Comparison of ENCODE assay signal across 14 cellular contexts in the genomic region with DNA sequence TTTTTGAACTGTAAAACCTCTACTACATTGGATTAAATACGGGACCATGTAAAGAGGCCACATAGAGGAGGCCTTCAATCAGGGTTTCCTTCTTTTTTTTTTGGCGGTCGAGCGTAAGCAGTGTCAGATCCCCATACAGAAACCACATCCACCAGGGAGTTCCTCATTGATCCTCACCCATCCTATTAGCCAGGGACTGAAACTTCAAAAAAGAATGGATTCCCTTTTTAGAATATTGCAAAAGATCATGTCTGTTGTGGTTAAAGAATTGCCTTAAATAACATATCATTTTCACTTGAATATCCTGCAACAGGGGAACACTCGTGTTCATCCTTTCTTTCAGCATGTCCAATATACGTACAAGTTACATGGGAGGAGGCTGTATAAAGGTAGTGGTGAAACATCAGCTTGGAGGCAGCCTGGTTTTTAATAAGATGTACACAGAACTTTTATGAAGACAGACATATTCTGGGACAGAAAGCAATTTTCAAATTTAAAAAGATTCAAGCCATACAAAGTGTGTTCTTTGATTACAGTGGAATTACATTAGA.
"Had no signal": no experiment of that assay in that cellular context is flagged by ENCODE, and none has a peak within 500 bp of the region (broad histone marks: within the 10 kb centered on the region; RNA-seq: fewer than 3 reads in every experiment).

No MANE protein-coding gene starts in this region.

- H3K36me3 Mint-ChIP-seq: activated naive CD8-positive, alpha-beta T cell treated with anti-CD3 and anti-CD28 coated beads for 36 hours had no signal

- H3K4me3 ChIP-seq: dorsolateral prefrontal cortex, heart left ventricle, stomach, thoracic aorta had no signal

- H3K4me1 ChIP-seq: stomach had no signal

- H3K27me3 ChIP-seq: dorsolateral prefrontal cortex, foreskin keratinocyte, heart left ventricle, stomach had no signal

- H3K4me3 Mint-ChIP-seq: activated CD8-positive, alpha-beta memory T cell treated with anti-CD3 and anti-CD28 coated beads, Interleukin-2, amount 10 ng/mL, durations not matched to agents 7 days and 5 days; activated naive CD8-positive, alpha-beta T cell treated with anti-CD3 and anti-CD28 coated beads for 36 hours; activated T-cell treated with anti-CD3 and anti-CD28 coated beads, Interleukin-2, amount 50 U/mL, for 4 hours; nephron progenitor cell; T-helper 2 cell treated with Interferon-gamma antibody and Interleukin-4, amounts not matched to agents 5 μg/mL and 100 μg/mL, for 36 hours had no signal

- H3K27ac ChIP-seq: dorsolateral prefrontal cortex, foreskin keratinocyte, stomach, thoracic aorta had no signal

- DNase-seq: activated CD4-positive, alpha-beta T cell treated with anti-CD3 and anti-CD28 coated beads, Interleukin-2, amount 50 U/mL, for 4 hours; activated CD4-positive, CD25-positive, alpha-beta regulatory T cell treated with anti-CD3 and anti-CD28 coated beads, Interleukin-2, amount 50 U/mL, for 72 hours; activated CD8-positive, alpha-beta memory T cell treated with anti-CD3 and anti-CD28 coated beads, Interleukin-2, amount 10 ng/mL, durations not matched to agents 7 days and 5 days; activated gamma-delta T cell; activated naive CD8-positive, alpha-beta T cell treated with anti-CD3 and anti-CD28 coated beads for 36 hours; activated T-cell treated with anti-CD3 and anti-CD28 coated beads, Interleukin-2, amount 50 U/mL, for 4 hours; foreskin keratinocyte; nephron progenitor cell; retina; stomach had no signal

- H3K9me3 Mint-ChIP-seq: activated naive CD8-positive, alpha-beta T cell treated with anti-CD3 and anti-CD28 coated beads for 36 hours had no signal

- ATAC-seq: activated CD8-positive, alpha-beta memory T cell treated with anti-CD3 and anti-CD28 coated beads, Interleukin-2, amount 10 ng/mL, durations not matched to agents 7 days and 5 days; activated T-cell treated with anti-CD3 and anti-CD28 coated beads, Interleukin-2, amount 50 U/mL, for 4 hours; foreskin keratinocyte had no signal

- H3K9me3 ChIP-seq: heart left ventricle, stomach, thoracic aorta had no signal

- H3K36me3 ChIP-seq: heart left ventricle, stomach, thoracic aorta had no signal

- H3K27ac Mint-ChIP-seq: activated CD8-positive, alpha-beta memory T cell treated with anti-CD3 and anti-CD28 coated beads, Interleukin-2, amount 10 ng/mL, durations not matched to agents 7 days and 5 days; activated naive CD8-positive, alpha-beta T cell treated with anti-CD3 and anti-CD28 coated beads for 36 hours; nephron progenitor cell; T-helper 2 cell treated with Interferon-gamma antibody and Interleukin-4, amounts not matched to agents 5 μg/mL and 100 μg/mL, for 36 hours had no signal
